Comparison of ENCODE assay signal across 21 cellular contexts in genomic region chr2:53087282-53087882, GRCh38.
A peak's percentile ranks its signal among the peaks of the same experiment; 100 is the strongest.
DNase-seq lines count a peak whose midpoint lies in the region; ATAC-seq and TF ChIP-seq lines count a peak whose summit lies in the region.
"Had no signal": no experiment of that assay in that cellular context is flagged by ENCODE, and none has a peak within 500 bp of the region (broad histone marks: within the 10 kb centered on the region; RNA-seq: fewer than 3 reads in every experiment).

No MANE protein-coding gene starts in this region.

- peak overlapping the region; percentile 58 for H3K27ac Mint-ChIP-seq in osteocyte (ENCODE audit: unreplicated experiment)
- H3K27ac Mint-ChIP-seq: CD4-positive, CD25-positive, alpha-beta regulatory T cell; immature natural killer cell; stimulated activated effector memory CD8-positive, alpha-beta T cell treated with anti-CD3 and anti-CD28 coated beads, Interleukin-12 subunit alpha, Interleukin-12 subunit beta, amount 100 ng/mL, for 72 hours; type B pancreatic cell had no signal

- peak; percentile 81 for ATAC-seq in SK-N-SH treated with all-trans-retinoic acid at 6 μM for 48 hours
- ATAC-seq in HG03045 (IDR thresholded peaks at IDR 0.05; ENCODE audit: unreplicated experiment): no peak
- ATAC-seq in activated CD4-positive, CD25-positive, alpha-beta regulatory T cell treated with anti-CD3 and anti-CD28 coated beads, Interleukin-2, amount 50 U/mL, for 24 hours: no peak
- no peak for ATAC-seq in GM21367 (IDR thresholded peaks at IDR 0.05; ENCODE audit: unreplicated experiment)
- ATAC-seq: stimulated activated effector memory CD8-positive, alpha-beta T cell treated with anti-CD3 and anti-CD28 coated beads, Interleukin-12 subunit alpha, Interleukin-12 subunit beta, amount 100 ng/mL, for 72 hours had no signal

- no peaks in the 10 kb centered on the region for H3K9me3 ChIP-seq in fibroblast of lung (ENCODE audit: control insufficient read depth, insufficient read depth, low read depth, low read length)
- H3K9me3 ChIP-seq: esophagus squamous epithelium, prostate gland had no signal

- no peaks in the 10 kb centered on the region for H3K9me3 Mint-ChIP-seq in osteocyte (ENCODE audit: unreplicated experiment)
- H3K9me3 Mint-ChIP-seq: type B pancreatic cell had no signal

- peaks cover 16% of the 10 kb centered on the region for H3K4me1 Mint-ChIP-seq in osteocyte (ENCODE audit: unreplicated experiment)
- H3K4me1 Mint-ChIP-seq: CD4-positive, CD25-positive, alpha-beta regulatory T cell; immature natural killer cell; stimulated activated effector memory CD8-positive, alpha-beta T cell treated with anti-CD3 and anti-CD28 coated beads, Interleukin-12 subunit alpha, Interleukin-12 subunit beta, amount 100 ng/mL, for 72 hours had no signal

- peak overlapping the region; percentile 33 for H2AFZ ChIP-seq in fibroblast of lung (ENCODE audit: low read length)

- H3K4me2 ChIP-seq in fibroblast of lung (ENCODE audit: extremely low read depth, insufficient read depth, low read length): peak overlapping the region; percentile 54

- DNase-seq in GM03348 (ENCODE audit: low spot score) (peak; percentile 48), fibroblast of lung (ENCODE audit: low read depth in 2 of 2) (peak; percentile 66 to 73), osteocyte (ENCODE audit: extremely low spot score, unreplicated experiment) (no peak), CD1c-positive myeloid dendritic cell (ENCODE audit: extremely low spot score) (no peak)
- DNase-seq: activated CD4-positive, CD25-positive, alpha-beta regulatory T cell; activated CD8-positive, alpha-beta memory T cell treated with anti-CD3 and anti-CD28 coated beads, Interleukin-2, amount 50 U/mL, for 4 hours; activated naive CD4-positive, alpha-beta T cell treated with anti-CD3 and anti-CD28 coated beads, Interleukin-2, amount 50 U/mL, for 16 hours; CD4-positive, CD25-positive, alpha-beta regulatory T cell; cortex of kidney; esophagus squamous epithelium; immature natural killer cell; NCI-H1436; NCI-H524; stimulated activated CD4-positive, alpha-beta T cell treated with anti-CD3 and anti-CD28 coated beads, Interleukin-2, amount 100 ng/mL, for 48 hours had no signal

- H3K9ac ChIP-seq in fibroblast of lung (ENCODE audit: insufficient read depth, low read length): no peak overlapping the region

- H3K27me3 ChIP-seq in fibroblast of lung (ENCODE audit: control insufficient read depth, insufficient read depth, low read length): no peaks in the 10 kb centered on the region
- H3K27me3 ChIP-seq: esophagus squamous epithelium had no signal

- no peaks in the 10 kb centered on the region for H3K79me2 ChIP-seq in fibroblast of lung (ENCODE audit: control insufficient read depth, insufficient read depth, low read length)

- H3K4me3 Mint-ChIP-seq in osteocyte (ENCODE audit: unreplicated experiment): no peak overlapping the region
- H3K4me3 Mint-ChIP-seq: CD4-positive, CD25-positive, alpha-beta regulatory T cell; immature natural killer cell; stimulated activated effector memory CD8-positive, alpha-beta T cell treated with anti-CD3 and anti-CD28 coated beads, Interleukin-12 subunit alpha, Interleukin-12 subunit beta, amount 100 ng/mL, for 72 hours; type B pancreatic cell had no signal

- TF ChIP-seq CTCF in fibroblast of lung (conservative IDR thresholded peaks at IDR 0.05 in 1 of 2, IDR thresholded peaks at IDR 0.05 in 1 of 2; ENCODE audit: low read depth in 1 of 2, low read length in 2 of 2) (no peak), osteocyte (IDR thresholded peaks at IDR 0.05) (no peak)

- no peaks in the 10 kb centered on the region for H3K27me3 Mint-ChIP-seq in osteocyte (ENCODE audit: unreplicated experiment)
- H3K27me3 Mint-ChIP-seq: CD4-positive, CD25-positive, alpha-beta regulatory T cell; type B pancreatic cell had no signal

- H3K4me3 ChIP-seq in fibroblast of lung (replicated peaks in 1 of 4; ENCODE audit: control extremely low read depth in 1 of 4, insufficient read depth in 1 of 4, low read depth in 3 of 4, low read length in 4 of 4): no peak overlapping the region
- H3K4me3 ChIP-seq: esophagus squamous epithelium, prostate gland had no signal

- H3K27ac ChIP-seq in fibroblast of lung (ENCODE audit: insufficient read depth, low read length): peak overlapping the region; percentile 59
- H3K27ac ChIP-seq: esophagus squamous epithelium, prostate gland had no signal

- H3K36me3 Mint-ChIP-seq in osteocyte (ENCODE audit: unreplicated experiment): no peaks in the 10 kb centered on the region
- H3K36me3 Mint-ChIP-seq: CD4-positive, CD25-positive, alpha-beta regulatory T cell; immature natural killer cell; stimulated activated effector memory CD8-positive, alpha-beta T cell treated with anti-CD3 and anti-CD28 coated beads, Interleukin-12 subunit alpha, Interleukin-12 subunit beta, amount 100 ng/mL, for 72 hours; type B pancreatic cell had no signal

- H4K20me1 ChIP-seq in fibroblast of lung (ENCODE audit: control insufficient read depth, extremely low read depth, insufficient read depth, low read length): no peaks in the 10 kb centered on the region

- peaks cover 6% of the 10 kb centered on the region for H3K4me1 ChIP-seq in fibroblast of lung (ENCODE audit: control insufficient read depth, extremely low read depth, insufficient read depth, low read length)
- H3K4me1 ChIP-seq: esophagus squamous epithelium, prostate gland had no signal

- H3K36me3 ChIP-seq in fibroblast of lung (ENCODE audit: control insufficient read depth, insufficient read depth, low read length): no peaks in the 10 kb centered on the region
- H3K36me3 ChIP-seq: esophagus squamous epithelium, prostate gland had no signal

TF ChIP-seq in SK-N-SH treated with all-trans-retinoic acid at 6 μM for 48 hours, 23 proteins besides CTCF, POLR2A, EP300 and RAD21:
- TF ChIP-seq ISL1 (CRISPR knock-in tag; IDR thresholded peaks at IDR 0.05) (peak; percentile 35; the same call in 1 of the 2 replicates), ZFP3 (CRISPR knock-in tag; IDR thresholded peaks at IDR 0.05) (no peak), OSR1 (CRISPR knock-in tag; IDR thresholded peaks at IDR 0.05) (no peak)

Comparison
In these comparisons a context has a peak if more than half of its experiments do, and no peak if none do; other contexts are left out.
1. DNase-seq: peak in GM03348 (single experiment) and fibroblast of lung (2 of 2); none in osteocyte (single experiment) and CD1c-positive myeloid dendritic cell (single experiment).